Comparison of ENCODE assay signal across 27 cellular contexts in genomic region chr17:27265333-27265732, GRCh38. TPM values are rescaled to one million over a fixed set of nuclear protein-coding genes. Genes with fewer than 3 reads are reported as not detected.
DNase-seq lines count a peak whose midpoint lies in the region; ATAC-seq and TF ChIP-seq lines count a peak whose summit lies in the region.
"Had no signal": no experiment of that assay in that cellular context is flagged by ENCODE, and none has a peak within 500 bp of the region (broad histone marks: within the 10 kb centered on the region; RNA-seq: fewer than 3 reads in every experiment).

No MANE protein-coding gene starts in this region.

- H2AFZ ChIP-seq in hepatocyte = no peak overlapping the region

- no peaks in the 10 kb centered on the region for H3K27me3 ChIP-seq in hepatocyte
- H3K27me3 ChIP-seq: esophagus muscularis mucosa, Peyer's patch, stomach, tibial nerve had no signal

- peak overlapping the region; percentile 67 for H3K27ac ChIP-seq in C4-2B
- H3K27ac ChIP-seq in hepatocyte = peak overlapping the region; percentile 72
- H3K27ac ChIP-seq: esophagus muscularis mucosa, tibial nerve had no signal

- peak; percentile 31 for DNase-seq in amniotic epithelial cell (ENCODE audit: low read depth)
- no peak for DNase-seq in hepatocyte (ENCODE audit: low spot score)
- peak; percentile 59 to 96 for DNase-seq in lung microvascular endothelial cell (ENCODE audit: low read depth in 2 of 2)
- DNase-seq in NAMALWA (ENCODE audit: low spot score) = no peak
- DNase-seq in NCI-H2029 treated with DMSO at 0.1 percent for 48 hours (lab: John Stamatoyannopoulos, UW) = no peak
- no peak for DNase-seq in NCI-H82 treated with DMSO at 0.1 percent for 48 hours (lab: John Stamatoyannopoulos, UW; ENCODE audit: unreplicated experiment)
- DNase-seq: activated CD4-positive, alpha-beta T cell treated with anti-CD3 and anti-CD28 coated beads, Interleukin-2, amount 50 U/mL, for 1 hour; activated naive CD4-positive, alpha-beta T cell treated with anti-CD3 and anti-CD28 coated beads, Interleukin-2, amount 10 ng/mL, durations not matched to agents 7 days and 5 days; amniotic stem cell; CD8-positive, alpha-beta memory T cell; DMS153; effector memory CD4-positive, alpha-beta T cell; H7; mesendoderm; NCI-H1092 treated with DMSO at 0.1 percent for 48 hours; NCI-H187 treated with DMSO at 0.1 percent for 48 hours; NCI-H2227 treated with DMSO at 0.1 percent for 48 hours; NCI-H69; Peyer's patch; small intestine; stimulated activated CD4-positive, alpha-beta T cell treated with anti-CD3 and anti-CD28 coated beads, Interleukin-1b, Interleukin-23, amount 100 ng/mL, for 48 hours; stomach had no signal

- no peaks in the 10 kb centered on the region for H3K4me1 ChIP-seq in hepatocyte (ENCODE audit: insufficient read depth)

- peak overlapping the region; percentile 26 for H3K4me2 ChIP-seq in hepatocyte

- H4K20me1 ChIP-seq in hepatocyte (ENCODE audit: insufficient read depth, poor library complexity, severe bottlenecking) = no peaks in the 10 kb centered on the region

- no peaks in the 10 kb centered on the region for H3K79me2 ChIP-seq in hepatocyte

- no peaks in the 10 kb centered on the region for H3K9me2 ChIP-seq in hepatocyte (replicated peaks; ENCODE audit: insufficient read depth)

- ATAC-seq in HG02884 (IDR thresholded peaks at IDR 0.05; ENCODE audit: unreplicated experiment) = no peak
- ATAC-seq: WTC11 had no signal

- 16% methylated on average over 1 of the region's 1 CpG for WGBS in hepatocyte (ENCODE audit: low lambda C conversion rate, missing lambda C conversion rate)

- H3K36me3 ChIP-seq in hepatocyte (replicated peaks; ENCODE audit: insufficient read depth, low read depth) = no peaks in the 10 kb centered on the region
- H3K36me3 ChIP-seq: esophagus muscularis mucosa, Peyer's patch, stomach, tibial nerve had no signal

- no peak for TF ChIP-seq CTCF in C4-2B (conservative IDR thresholded peaks at IDR 0.05)
- no peak for TF ChIP-seq CTCF in hepatocyte (IDR thresholded peaks at IDR 0.05; ENCODE audit: poor library complexity)

- no peaks in the 10 kb centered on the region for H3K9me3 ChIP-seq in hepatocyte (ENCODE audit: low read depth)
- H3K9me3 ChIP-seq: esophagus muscularis mucosa, Peyer's patch, stomach, tibial nerve had no signal

- H3K4me3 ChIP-seq in hepatocyte = no peak overlapping the region
- H3K4me3 ChIP-seq: esophagus muscularis mucosa, Peyer's patch, stomach, tibial nerve had no signal

RNA-seq across cellular contexts. Expression of gene WSB1, which starts 28.6 kb away (rescaled TPM):
- total RNA-seq in hepatocyte (179 and 214 TPM in 2 replicates), lung microvascular endothelial cell (276 and 293 TPM in 2 replicates)
- polyA plus RNA-seq in hepatocyte = 161 and 206 TPM in 2 replicates

Comparison
In these comparisons a context has a peak if more than half of its experiments do, and no peak if none do; other contexts are left out.
1. DNase-seq: peak in amniotic epithelial cell (single experiment) and lung microvascular endothelial cell (2 of 2); none in hepatocyte (single experiment), NAMALWA (single experiment), NCI-H2029 treated with DMSO at 0.1 percent for 48 hours (single experiment) and NCI-H82 treated with DMSO at 0.1 percent for 48 hours (single experiment).